In the genomic region with DNA sequence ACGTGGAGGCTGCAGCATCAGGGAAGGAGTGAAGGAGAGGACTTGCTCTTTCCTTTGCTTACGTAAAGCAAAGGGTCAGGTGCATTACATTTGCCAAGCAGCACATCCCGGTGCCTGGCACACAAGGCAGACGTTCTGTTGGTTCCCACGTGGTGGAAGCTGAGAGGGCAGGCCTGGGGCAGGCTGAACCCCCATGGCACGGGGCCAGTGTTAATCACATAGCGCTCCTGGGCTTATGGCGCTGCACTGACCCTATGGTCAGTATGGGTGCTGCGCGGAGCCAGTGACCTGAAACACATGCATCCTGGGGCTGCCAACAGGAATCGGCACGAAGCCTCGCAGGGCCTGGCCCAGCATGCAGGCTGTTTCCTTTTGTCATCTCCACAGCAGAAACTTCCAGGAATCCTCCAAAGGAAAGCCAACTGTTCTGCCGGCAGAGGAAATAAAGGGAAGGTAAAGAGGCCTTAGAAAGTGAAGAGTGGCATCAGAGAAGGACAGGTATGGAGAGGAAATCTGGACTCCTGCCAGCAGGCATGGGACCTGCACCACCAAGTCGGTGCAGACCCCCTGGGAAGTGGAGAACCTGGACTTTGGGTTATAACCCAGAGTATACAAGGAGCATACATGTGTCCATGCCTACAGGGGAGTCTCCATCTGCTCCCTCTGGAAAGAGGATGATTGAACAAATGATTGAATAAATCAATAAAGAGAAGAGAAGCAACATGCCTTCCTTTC, we compare ENCODE assay signal across 19 cellular contexts.
DNase-seq lines count a peak whose midpoint lies in the region; TF ChIP-seq lines count a peak whose summit lies in the region.
"Had no signal": no experiment of that assay in that cellular context is flagged by ENCODE, and none has a peak within 500 bp of the region (broad histone marks: within the 10 kb centered on the region; RNA-seq: fewer than 3 reads in every experiment).

No MANE protein-coding gene starts in this region.

- no peaks in the 10 kb centered on the region for H3K36me3 ChIP-seq in Peyer's patch
- H3K36me3 ChIP-seq in stomach: no peaks in the 10 kb centered on the region
- H3K36me3 ChIP-seq in thyroid gland: no peaks in the 10 kb centered on the region
- no peaks in the 10 kb centered on the region for H3K36me3 ChIP-seq in OCI-LY7 (ENCODE audit: insufficient read depth, low read length)
- H3K36me3 ChIP-seq: SJSA1 had no signal

- H3K4me2 ChIP-seq in OCI-LY7 (ENCODE audit: low read length): no peak overlapping the region

- no peak overlapping the region for H2AFZ ChIP-seq in OCI-LY7 (ENCODE audit: low read length)

- BruUV-seq in OCI-LY7 (replicated peaks; lab: Mats Ljungman, UMichigan): no TSS peak

- H3K27me3 ChIP-seq in Peyer's patch (no peaks in the 10 kb centered on the region), stomach (peaks cover 0 to 24% (median 0%) of the 10 kb centered on the region in 3 donors), thyroid gland (no peaks in the 10 kb centered on the region)
- H3K27me3 ChIP-seq: SJSA1 had no signal

- H3K9me3 ChIP-seq in Peyer's patch: peaks cover 0 to 6% (median 0%) of the 10 kb centered on the region in 4 donors
- peaks cover 0 to 12% (median 4%) of the 10 kb centered on the region in 4 donors for H3K9me3 ChIP-seq in stomach
- no peaks in the 10 kb centered on the region for H3K9me3 ChIP-seq in thyroid gland
- H3K9me3 ChIP-seq in OCI-LY7 (ENCODE audit: low read length): no peaks in the 10 kb centered on the region

- H3K27ac ChIP-seq in Peyer's patch: no peak overlapping the region
- H3K27ac ChIP-seq in coronary artery: no peak overlapping the region
- H3K27ac ChIP-seq in stomach: no peak overlapping the region
- H3K27ac ChIP-seq in thyroid gland: no peak overlapping the region
- H3K27ac ChIP-seq in OCI-LY7 (ENCODE audit: low read depth, low read length, poor library complexity, severe bottlenecking): no peak overlapping the region
- H3K27ac ChIP-seq: HL-60, SJSA1 had no signal

- no peak overlapping the region for H3K4me3 ChIP-seq in Peyer's patch
- H3K4me3 ChIP-seq in coronary artery: no peak overlapping the region
- no peak overlapping the region for H3K4me3 ChIP-seq in stomach
- no peak overlapping the region for H3K4me3 ChIP-seq in thyroid gland (replicated peaks in 1 of 3)
- H3K4me3 ChIP-seq in OCI-LY7 (ENCODE audit: low read depth, low read length, poor library complexity, severe bottlenecking): no peak overlapping the region
- H3K4me3 ChIP-seq: SJSA1 had no signal

- no peak for TF ChIP-seq CTCF in Peyer's patch (IDR thresholded peaks at IDR 0.05)
- no peak for TF ChIP-seq CTCF in coronary artery (IDR thresholded peaks at IDR 0.05)
- TF ChIP-seq CTCF in stomach (IDR thresholded peaks at IDR 0.05): no peak
- no peak for TF ChIP-seq CTCF in GM10248 (IDR thresholded peaks at IDR 0.05; ENCODE audit: control extremely low read depth, extremely low read depth, low read depth, missing control alignments)
- TF ChIP-seq CTCF in thyroid gland (IDR thresholded peaks at IDR 0.05): no peak
- no peak for TF ChIP-seq CTCF in OCI-LY7 (conservative IDR thresholded peaks at IDR 0.05; ENCODE audit: low read length)

- no peak for TF ChIP-seq EP300 in stomach (IDR thresholded peaks at IDR 0.05)

- no peaks in the 10 kb centered on the region for H3K79me2 ChIP-seq in OCI-LY7 (ENCODE audit: insufficient read depth, low read depth, low read length)

- H3K9me2 ChIP-seq in OCI-LY7 (ENCODE audit: insufficient read depth, low read length): no peaks in the 10 kb centered on the region

- intact Hi-C loops in stomach (cut with DNase I; ENCODE audit: low total_unique reads): no loop called here
- intact Hi-C loops in thyroid gland (cut with DNase I): no loop called here
- intact Hi-C loops in OCI-LY7 (cut with micrococcal nuclease; ENCODE audit: unreplicated experiment): no loop called here

- POLR2A ChIA-PET in GM10248 (lab: Yijun Ruan, JAX): no interaction called here
- POLR2A ChIA-PET in OCI-LY7 (lab: Charles Lee): no interaction called here

- DNase-seq in Peyer's patch: peak in 2 of 3 donors; percentile 40 to 46
- peak; percentile 53 for DNase-seq in coronary artery (ENCODE audit: low spot score)
- peak; percentile 67 for DNase-seq in mesenteric fat pad (ENCODE audit: low spot score)
- DNase-seq in stomach: peak; percentile 24
- no peak for DNase-seq in GM10248 (ENCODE audit: extremely low spot score)
- no peak for DNase-seq in thyroid gland
- DNase-seq in OCI-LY7 (ENCODE audit: low spot score): no peak
- DNase-seq: CD4-positive, CD25-positive, alpha-beta regulatory T cell; DMS79; HCEC 1CT; KG1; NCI-H1092; NCI-H146; NCI-H2029; NCI-H2227 treated with DMSO at 0.1 percent for 48 hours; NCI-H510A; NCI-H748 treated with DMSO at 0.1 percent for 48 hours had no signal

- no peaks in the 10 kb centered on the region for H3K4me1 ChIP-seq in Peyer's patch
- no peaks in the 10 kb centered on the region for H3K4me1 ChIP-seq in stomach
- no peaks in the 10 kb centered on the region for H3K4me1 ChIP-seq in thyroid gland
- no peaks in the 10 kb centered on the region for H3K4me1 ChIP-seq in OCI-LY7 (ENCODE audit: insufficient read depth, low read length, poor library complexity, severe bottlenecking)
- H3K4me1 ChIP-seq: SJSA1 had no signal

- H4K20me1 ChIP-seq in OCI-LY7 (ENCODE audit: insufficient read depth, low read length): no peaks in the 10 kb centered on the region

- TF ChIP-seq POLR2A in Peyer's patch (IDR thresholded peaks at IDR 0.05): no peak
- TF ChIP-seq POLR2A in stomach (IDR thresholded peaks at IDR 0.05): no peak
- no peak for TF ChIP-seq POLR2A in thyroid gland (IDR thresholded peaks at IDR 0.05)

- WGBS in stomach, 5 donors: 76 to 86% (median 84%) methylated on average over 4 to 15 of the region's 15 CpGs
- WGBS in thyroid gland, 2 donors: 87 to 90% methylated on average over 14 to 15 of the region's 15 CpGs

- CTCF ChIA-PET in GM10248 (lab: Yijun Ruan, JAX): no interaction called here
- CTCF ChIA-PET in OCI-LY7 (lab: Charles Lee; ENCODE audit: unreplicated experiment): no interaction called here

Comparison
In these comparisons a context has a peak if more than half of its experiments do, and no peak if none do; other contexts are left out.
1. DNase-seq: peak in Peyer's patch (2 of 3), coronary artery (single experiment), mesenteric fat pad (single experiment) and stomach (single experiment); none in GM10248 (single experiment), thyroid gland (0 of 2) and OCI-LY7 (single experiment).